Comparison of ENCODE assay signal across 1 cellular context in the genomic region with DNA sequence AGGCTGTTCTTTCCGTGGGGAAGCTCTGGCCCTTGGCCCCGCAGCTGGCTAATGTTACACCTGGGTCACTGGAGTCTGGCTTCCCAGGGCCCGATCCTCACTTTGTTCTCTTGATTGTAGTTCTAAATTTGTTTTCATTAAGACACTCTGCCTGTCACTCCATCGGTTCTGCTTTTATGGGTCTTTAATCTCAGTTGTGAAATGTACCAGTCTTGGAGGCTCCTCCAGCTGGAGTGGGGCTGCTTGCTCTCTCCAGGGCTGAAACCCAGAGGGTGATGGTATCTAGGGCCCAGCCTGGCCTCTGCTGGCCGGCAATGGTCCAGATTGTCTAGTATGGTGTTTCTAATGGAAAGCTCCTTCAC.
TF ChIP-seq lines count a peak whose summit lies in the region.

No MANE protein-coding gene starts in this region.

TF ChIP-seq in GM23338, 12 proteins besides CTCF, POLR2A, EP300 and RAD21 (continued from another document):
- TF ChIP-seq, protein P1, sequence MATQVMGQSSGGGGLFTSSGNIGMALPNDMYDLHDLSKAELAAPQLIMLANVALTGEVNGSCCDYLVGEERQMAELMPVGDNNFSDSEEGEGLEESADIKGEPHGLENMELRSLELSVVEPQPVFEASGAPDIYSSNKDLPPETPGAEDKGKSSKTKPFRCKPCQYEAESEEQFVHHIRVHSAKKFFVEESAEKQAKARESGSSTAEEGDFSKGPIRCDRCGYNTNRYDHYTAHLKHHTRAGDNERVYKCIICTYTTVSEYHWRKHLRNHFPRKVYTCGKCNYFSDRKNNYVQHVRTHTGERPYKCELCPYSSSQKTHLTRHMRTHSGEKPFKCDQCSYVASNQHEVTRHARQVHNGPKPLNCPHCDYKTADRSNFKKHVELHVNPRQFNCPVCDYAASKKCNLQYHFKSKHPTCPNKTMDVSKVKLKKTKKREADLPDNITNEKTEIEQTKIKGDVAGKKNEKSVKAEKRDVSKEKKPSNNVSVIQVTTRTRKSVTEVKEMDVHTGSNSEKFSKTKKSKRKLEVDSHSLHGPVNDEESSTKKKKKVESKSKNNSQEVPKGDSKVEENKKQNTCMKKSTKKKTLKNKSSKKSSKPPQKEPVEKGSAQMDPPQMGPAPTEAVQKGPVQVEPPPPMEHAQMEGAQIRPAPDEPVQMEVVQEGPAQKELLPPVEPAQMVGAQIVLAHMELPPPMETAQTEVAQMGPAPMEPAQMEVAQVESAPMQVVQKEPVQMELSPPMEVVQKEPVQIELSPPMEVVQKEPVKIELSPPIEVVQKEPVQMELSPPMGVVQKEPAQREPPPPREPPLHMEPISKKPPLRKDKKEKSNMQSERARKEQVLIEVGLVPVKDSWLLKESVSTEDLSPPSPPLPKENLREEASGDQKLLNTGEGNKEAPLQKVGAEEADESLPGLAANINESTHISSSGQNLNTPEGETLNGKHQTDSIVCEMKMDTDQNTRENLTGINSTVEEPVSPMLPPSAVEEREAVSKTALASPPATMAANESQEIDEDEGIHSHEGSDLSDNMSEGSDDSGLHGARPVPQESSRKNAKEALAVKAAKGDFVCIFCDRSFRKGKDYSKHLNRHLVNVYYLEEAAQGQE (IDR thresholded peaks at IDR 0.05; ENCODE audit: unreplicated experiment), result no peak
- TF ChIP-seq NANOG (IDR thresholded peaks at IDR 0.05; ENCODE audit: borderline replicate concordance), result no peak
- TF ChIP-seq POLR2AphosphoS5 (IDR thresholded peaks at IDR 0.05; ENCODE audit: low read depth), result no peak
- TF ChIP-seq, protein P2, sequence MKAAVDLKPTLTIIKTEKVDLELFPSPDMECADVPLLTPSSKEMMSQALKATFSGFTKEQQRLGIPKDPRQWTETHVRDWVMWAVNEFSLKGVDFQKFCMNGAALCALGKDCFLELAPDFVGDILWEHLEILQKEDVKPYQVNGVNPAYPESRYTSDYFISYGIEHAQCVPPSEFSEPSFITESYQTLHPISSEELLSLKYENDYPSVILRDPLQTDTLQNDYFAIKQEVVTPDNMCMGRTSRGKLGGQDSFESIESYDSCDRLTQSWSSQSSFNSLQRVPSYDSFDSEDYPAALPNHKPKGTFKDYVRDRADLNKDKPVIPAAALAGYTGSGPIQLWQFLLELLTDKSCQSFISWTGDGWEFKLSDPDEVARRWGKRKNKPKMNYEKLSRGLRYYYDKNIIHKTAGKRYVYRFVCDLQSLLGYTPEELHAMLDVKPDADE (IDR thresholded peaks at IDR 0.05), result no peak
- no peak for TF ChIP-seq STAT1 (IDR thresholded peaks at IDR 0.05; ENCODE audit: unreplicated experiment)
- TF ChIP-seq EZH2phosphoT487 (IDR thresholded peaks at IDR 0.05; ENCODE audit: unreplicated experiment), result no peak
- no peak for TF ChIP-seq EZH2 (IDR thresholded peaks at IDR 0.05; ENCODE audit: low read depth, unreplicated experiment)
